ENCODE assay signal across 8 cellular contexts in genomic region chr2:208254871-208255556, GRCh38. TPM values are rescaled to one million over a fixed set of nuclear protein-coding genes. Genes with fewer than 3 reads are reported as not detected.
DNase-seq lines count a peak whose midpoint lies in the region; ATAC-seq, FAIRE-seq and TF ChIP-seq lines count a peak whose summit lies in the region.

TSS of gene IDH1 (minus strand) at chr2:208255071. CDS start at chr2:208251551, 3,520 bp downstream.

- no peaks in the 10 kb centered on the region for H3F3A ChIP-seq in OCI-LY1 (ENCODE audit: insufficient read depth, low read length)

- H3K27me3 ChIP-seq in HUES6 (ENCODE audit: control insufficient read depth, insufficient read depth, low read length) (no peaks in the 10 kb centered on the region), OCI-LY1 (ENCODE audit: insufficient read depth, low read length) (no peaks in the 10 kb centered on the region), endothelial cell of umbilical vein (ENCODE audit: control insufficient read depth in 2 of 2, insufficient read depth in 2 of 2, low read length in 2 of 2) (no peaks in the 10 kb centered on the region)

- no peaks in the 10 kb centered on the region for H3K9me2 ChIP-seq in OCI-LY1 (ENCODE audit: low read depth, low read length)

- peak within 1 kb of the TSS; percentile 81 for H3K4me3 ChIP-seq in HUES6 (ENCODE audit: low read depth, low read length)
- H3K4me3 ChIP-seq in OCI-LY1 (ENCODE audit: low read depth, low read length, poor library complexity, severe bottlenecking): peak within 1 kb of the TSS; percentile 77
- peak within 1 kb of the TSS; percentile 74 to 99 (median 99) for H3K4me3 ChIP-seq in endothelial cell of umbilical vein (replicated peaks in 1 of 3; ENCODE audit: insufficient read depth in 1 of 3, low read depth in 1 of 3, low read length in 3 of 3)
- peak within 1 kb of the TSS; percentile 44 for H3K4me3 ChIP-seq in mucosa of descending colon

- H3K9me3 ChIP-seq in HUES6 (ENCODE audit: control insufficient read depth, insufficient read depth, low read depth, low read length) (no peaks in the 10 kb centered on the region), OCI-LY1 (ENCODE audit: low read length) (no peaks in the 10 kb centered on the region), endothelial cell of umbilical vein (replicated peaks; ENCODE audit: control insufficient read depth, insufficient read depth, low read length) (no peaks in the 10 kb centered on the region), mucosa of descending colon (no peaks in the 10 kb centered on the region)

- TF ChIP-seq CTCF in OCI-LY1 (IDR thresholded peaks at IDR 0.05; ENCODE audit: low read length) (peak; percentile 71), endothelial cell of umbilical vein (IDR thresholded peaks at IDR 0.05; ENCODE audit: extremely low read depth in 1 of 2, insufficient read depth in 1 of 2, low read depth in 1 of 2, low read length in 2 of 2) (peak; percentile 52 to 74), mucosa of descending colon (IDR thresholded peaks at IDR 0.05) (peak; percentile 49)

- H3K4me1 ChIP-seq in HUES6 (ENCODE audit: control insufficient read depth, insufficient read depth, low read length) (peaks cover 10% of the 10 kb centered on the region; the same call in 1 of the 2 replicates), OCI-LY1 (ENCODE audit: insufficient read depth, low read length, severe bottlenecking) (peaks cover 15% of the 10 kb centered on the region), endothelial cell of umbilical vein (ENCODE audit: control insufficient read depth, extremely low read depth, insufficient read depth, low read length) (peaks cover 24% of the 10 kb centered on the region), mucosa of descending colon (ENCODE audit: low read depth) (peaks cover 19% of the 10 kb centered on the region)

- no peaks in the 10 kb centered on the region for H3K9me1 ChIP-seq in endothelial cell of umbilical vein (replicated peaks; ENCODE audit: control insufficient read depth, extremely low read depth, insufficient read depth, low read length)

- intact Hi-C loops in endothelial cell of umbilical vein (cut with micrococcal nuclease): loop anchor here (1.0 to 10.0 kb wide), 5 partner anchors 11 to 1916 kb away; partner anchors contain the start of genes FZD5, KANSL1L and PIKFYVE
- intact Hi-C loops in mucosa of descending colon (cut with DNase I, micrococcal nuclease): loop anchor here in 1 of 2 donors (10.0 kb wide), 1 partner anchor 80 kb away; no protein-coding TSS in a partner anchor

- dilution Hi-C loops in endothelial cell of umbilical vein (cut with MboI; ENCODE audit: extremely low pct_ligation_motif_present, low sequenced_read_pairs): no loop called here

- CTCF ChIA-PET in endothelial cell of umbilical vein (lab: Charles Lee): interaction anchor here (0.8 to 6.6 kb wide), 15 partner anchors 11 to 563 kb away, joined by 3 to 90 read pairs (median 5); partner anchors contain the start of gene PIKFYVE

- DNase-seq in DMS 273 (lab: John Stamatoyannopoulos, UW; ENCODE audit: unreplicated experiment): peak; percentile 98
- peak; percentile 99 for DNase-seq in activated CD8-positive, alpha-beta memory T cell treated with anti-CD3 and anti-CD28 coated beads, Interleukin-2, amount 50 U/mL, for 48 hours
- DNase-seq in endothelial cell of umbilical vein (ENCODE audit: low read depth, low spot score): peak; percentile 95
- DNase-seq in mucosa of descending colon: peak; percentile 96 to 100 (median 100)
- DNase-seq in stimulated activated CD8-positive, alpha-beta memory T cell treated with anti-CD3 and anti-CD28 coated beads, Interleukin-4, amount 100 ng/mL, for 24 hours (ENCODE audit: low read depth): peak; percentile 93

- peak within 1 kb of the TSS; percentile 92 for H3K9ac ChIP-seq in HUES6 (ENCODE audit: low read length)
- H3K9ac ChIP-seq in OCI-LY1 (ENCODE audit: low read length): peak within 1 kb of the TSS; percentile 76
- peak within 1 kb of the TSS; percentile 66 for H3K9ac ChIP-seq in endothelial cell of umbilical vein (replicated peaks; ENCODE audit: extremely low read depth, insufficient read depth, low read length)

- H3K79me2 ChIP-seq in OCI-LY1 (ENCODE audit: insufficient read depth, low read length): no peaks in the 10 kb centered on the region
- peaks cover 6% of the 10 kb centered on the region for H3K79me2 ChIP-seq in endothelial cell of umbilical vein (ENCODE audit: control insufficient read depth, insufficient read depth, low read length)

- H4K20me1 ChIP-seq in OCI-LY1 (ENCODE audit: insufficient read depth, low read length): no peaks in the 10 kb centered on the region
- no peaks in the 10 kb centered on the region for H4K20me1 ChIP-seq in endothelial cell of umbilical vein (replicated peaks; ENCODE audit: control insufficient read depth, extremely low read depth, insufficient read depth, low read length)

- H3K4me2 ChIP-seq in OCI-LY1 (ENCODE audit: low read length) (peak within 1 kb of the TSS; percentile 75), endothelial cell of umbilical vein (ENCODE audit: insufficient read depth, low read length) (peak within 1 kb of the TSS; percentile 91)

- H2AFZ ChIP-seq in OCI-LY1 (ENCODE audit: low read length) (peak within 1 kb of the TSS; percentile 1; the same call in 1 of the 2 replicates), endothelial cell of umbilical vein (ENCODE audit: low read depth, low read length) (peak within 1 kb of the TSS; percentile 98)

- peak within 1 kb of the TSS; percentile 82; the same call in 1 of the 2 replicates for H3K27ac ChIP-seq in HUES6 (ENCODE audit: low read depth, low read length)
- peak within 1 kb of the TSS; percentile 47 for H3K27ac ChIP-seq in OCI-LY1 (ENCODE audit: low read depth, low read length, poor library complexity, severe bottlenecking)
- H3K27ac ChIP-seq in endothelial cell of umbilical vein (ENCODE audit: insufficient read depth, low read depth, low read length): peak within 1 kb of the TSS; percentile 50

- TF ChIP-seq POLR2A in endothelial cell of umbilical vein (IDR thresholded peaks at IDR 0.05; ENCODE audit: low read depth, low read length): peak; percentile 58

- FAIRE-seq in endothelial cell of umbilical vein (lab: Jason Lieb, UNC): peak; percentile 90

- BruUV-seq in endothelial cell of umbilical vein (replicated peaks; lab: Mats Ljungman, UMichigan): TSS peak; percentile 36

- POLR2A ChIA-PET in endothelial cell of umbilical vein (lab: Charles Lee): interaction anchor here (0.5 to 1.8 kb wide), 3 partner anchors 11 to 96 kb away, joined by 3 to 8 read pairs (median 4); partner anchors contain the start of gene PIKFYVE

- H3K36me3 ChIP-seq in HUES6 (ENCODE audit: control insufficient read depth, insufficient read depth, low read length) (peaks cover 36% of the 10 kb centered on the region), OCI-LY1 (ENCODE audit: insufficient read depth, low read length) (peaks cover 37% of the 10 kb centered on the region), endothelial cell of umbilical vein (ENCODE audit: control insufficient read depth in 2 of 2, extremely low read depth in 1 of 2, insufficient read depth in 2 of 2, low read length in 2 of 2) (peaks cover 2 to 9% of the 10 kb centered on the region in 2 experiments), mucosa of descending colon (ENCODE audit: low read depth) (no peaks in the 10 kb centered on the region)

- ATAC-seq in GM21423 (IDR thresholded peaks at IDR 0.05; ENCODE audit: unreplicated experiment) (peak; percentile 76), mucosa of descending colon (peak; percentile 96)

TF ChIP-seq in endothelial cell of umbilical vein, 7 proteins besides CTCF, POLR2A, EP300 and RAD21:
- TF ChIP-seq POLR2AphosphoS5 (IDR thresholded peaks at IDR 0.05; ENCODE audit: insufficient read depth, low read depth, low read length) (peak; percentile 48), MAX (IDR thresholded peaks at IDR 0.05; ENCODE audit: insufficient read depth, insufficient read length) (no peak)

RNA-seq across cellular contexts. Expression of gene IDH1, which starts in this region (rescaled TPM):
- total RNA-seq in endothelial cell of umbilical vein (107 and 124 TPM in 2 replicates), mucosa of descending colon (100 to 1,000 TPM; 105 to 233 (median 227) TPM)
- polyA plus RNA-seq in endothelial cell of umbilical vein: 47.1 and 63.1 TPM in 2 replicates
- 68.2 and 73.1 TPM in 2 replicates for polyA plus RNA-seq in endothelial cell of umbilical vein (2011; cell fraction: cytosol; rRNA removed)
- polyA plus RNA-seq in endothelial cell of umbilical vein (2011; cell fraction: nucleus; rRNA removed): 62.7 and 74.5 TPM in 2 replicates
- polyA plus RNA-seq in endothelial cell of umbilical vein (2012): 71.6 and 113 TPM in 2 replicates
- 68.8 and 83.5 TPM in 2 replicates for polyA minus RNA-seq in endothelial cell of umbilical vein
- 53.1 TPM for polyA minus RNA-seq in endothelial cell of umbilical vein (2011; cell fraction: cytosol; rRNA and poly(A)+ RNA removed)
- 32.4 and 43.9 TPM in 2 replicates for polyA minus RNA-seq in endothelial cell of umbilical vein (2011; cell fraction: nucleus; rRNA and poly(A)+ RNA removed)

Comparison
In these comparisons a context has a peak if more than half of its experiments do, and no peak if none do; other contexts are left out.
1. Peak in every context shown above with its lines: DNase-seq, ATAC-seq, H3K4me3 ChIP-seq and H3K27ac ChIP-seq.
2. H3K4me3 ChIP-seq: peak in every context shown above with its lines; median percentile 99 in endothelial cell of umbilical vein; 81 in HUES6; 77 in OCI-LY1; 44 in mucosa of descending colon.